Comparison of ENCODE assay signal across 22 cellular contexts in the genomic region with DNA sequence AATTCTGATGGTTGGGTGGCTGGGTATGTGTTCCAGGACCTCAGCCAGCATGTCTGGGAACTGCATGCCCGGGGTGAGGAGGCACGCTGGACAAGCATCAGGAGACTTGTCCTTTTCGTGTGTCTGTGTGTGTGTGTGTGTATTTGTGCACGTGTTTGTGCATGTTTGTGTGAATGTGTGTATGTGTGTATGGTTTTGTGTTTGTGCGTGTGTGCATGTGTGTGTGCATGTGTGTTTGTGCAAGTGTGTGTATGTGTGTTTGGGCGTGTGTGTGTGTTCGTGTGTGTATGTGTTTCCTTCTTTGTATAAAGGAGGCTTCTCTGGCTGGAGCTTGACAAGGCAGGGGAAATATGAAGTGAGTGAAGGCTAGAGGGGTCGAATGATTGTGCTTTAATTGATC.
"Had no signal": no experiment of that assay in that cellular context is flagged by ENCODE, and none has a peak within 500 bp of the region (broad histone marks: within the 10 kb centered on the region; RNA-seq: fewer than 3 reads in every experiment).

No MANE protein-coding gene starts in this region.

- H3K27me3 Mint-ChIP-seq: dendritic cell treated with granulocyte-macrophage colony-stimulating factor and Interleukin-4, amounts not matched to agents 40 ng/mL and 50 ng/mL, for 4 days had no signal

- H3K36me3 Mint-ChIP-seq: mesothelial cell of epicardium had no signal

- FAIRE-seq: endothelial cell of umbilical vein, islet of Langerhans, keratinocyte had no signal

- H3K4me3 ChIP-seq: colonic mucosa, esophagus squamous epithelium, gastrocnemius medialis, heart right ventricle, left lung, lower lobe of right lung, mucosa of descending colon had no signal

- H3K4me1 ChIP-seq: colonic mucosa, esophagus squamous epithelium, gastrocnemius medialis, heart right ventricle, left lung, lower lobe of right lung had no signal

- H3K9me3 ChIP-seq: colonic mucosa, esophagus squamous epithelium, gastrocnemius medialis, heart right ventricle, left lung, lower lobe of right lung had no signal

- ATAC-seq: gastrocnemius medialis, heart right ventricle, left cardiac atrium, left lung, left ventricle myocardium superior, lower lobe of right lung, mucosa of descending colon had no signal

- H3K27me3 ChIP-seq: colonic mucosa, esophagus squamous epithelium, gastrocnemius medialis, heart right ventricle, left lung had no signal

- DNase-seq: colonic mucosa; cortex of kidney; effector memory CD4-positive, alpha-beta T cell; esophagus squamous epithelium; foreskin fibroblast; foreskin melanocyte; gastrocnemius medialis; glutamatergic neuron; head of caudate nucleus; heart right ventricle; hippocampal formation; left cardiac atrium; left lung; left ventricle myocardium superior; lower lobe of right lung; mesenchymal stem cell; mucosa of descending colon had no signal

- H3K27ac Mint-ChIP-seq: dendritic cell treated with granulocyte-macrophage colony-stimulating factor and Interleukin-4, amounts not matched to agents 40 ng/mL and 50 ng/mL, for 4 days; mesothelial cell of epicardium had no signal

- H3K27ac ChIP-seq: colonic mucosa, esophagus squamous epithelium, gastrocnemius medialis, heart right ventricle, left lung, lower lobe of right lung had no signal

- H3K4me3 Mint-ChIP-seq: dendritic cell treated with granulocyte-macrophage colony-stimulating factor and Interleukin-4, amounts not matched to agents 40 ng/mL and 50 ng/mL, for 4 days; mesothelial cell of epicardium had no signal

- H3K36me3 ChIP-seq: colonic mucosa, esophagus squamous epithelium, gastrocnemius medialis, heart right ventricle, left lung, lower lobe of right lung had no signal
